In genomic region chrX:116198810-116199209, GRCh38 we compare ENCODE assay signal across 14 cellular contexts. TPM values are rescaled to one million over a fixed set of nuclear protein-coding genes. Genes with fewer than 3 reads are reported as not detected.
DNase-seq lines count a peak whose midpoint lies in the region; ATAC-seq and TF ChIP-seq lines count a peak whose summit lies in the region.
"Had no signal": no experiment of that assay in that cellular context is flagged by ENCODE, and none has a peak within 500 bp of the region (broad histone marks: within the 10 kb centered on the region; RNA-seq: fewer than 3 reads in every experiment).

No MANE protein-coding gene starts in this region.

- ATAC-seq in stimulated activated naive B cell treated with anti-CD40 and anti-IgM and Interleukin-4, amounts not matched to agents 10 μg/mL and 1 μg/mL and 100 μg/mL, for 72 hours (replicated peaks), result no peak

- H3K27me3 Mint-ChIP-seq in stimulated activated naive B cell treated with anti-CD40 and anti-IgM and Interleukin-4, amounts not matched to agents 10 μg/mL and 1 μg/mL and 100 μg/mL, for 72 hours, result peaks cover 0 to 3% of the 10 kb centered on the region in 2 donors

- H3K4me2 ChIP-seq in osteoblast (ENCODE audit: insufficient read depth, low read length), result no peak overlapping the region

- no peaks in the 10 kb centered on the region for H3K79me2 ChIP-seq in osteoblast (ENCODE audit: insufficient read depth, low read length)

- H3K27ac Mint-ChIP-seq in stimulated activated naive B cell treated with anti-CD40 and anti-IgM and Interleukin-4, amounts not matched to agents 10 μg/mL and 1 μg/mL and 100 μg/mL, for 72 hours, result no peak overlapping the region
- H3K27ac Mint-ChIP-seq: mesothelial cell of epicardium had no signal

- no peak overlapping the region for H3K4me3 Mint-ChIP-seq in stimulated activated naive B cell treated with anti-CD40 and anti-IgM and Interleukin-4, amounts not matched to agents 10 μg/mL and 1 μg/mL and 100 μg/mL, for 72 hours
- H3K4me3 Mint-ChIP-seq: mesothelial cell of epicardium had no signal

- H3K27ac ChIP-seq in VCaP (no peak overlapping the region), osteoblast (ENCODE audit: low read depth, low read length) (no peak overlapping the region)
- H3K27ac ChIP-seq: Peyer's patch had no signal

- no peaks in the 10 kb centered on the region for H3K36me3 ChIP-seq in osteoblast (ENCODE audit: insufficient read depth, low read length)
- H3K36me3 ChIP-seq: Peyer's patch had no signal

- no peak overlapping the region for H3K4me3 ChIP-seq in osteoblast (ENCODE audit: insufficient read depth, low read length)
- H3K4me3 ChIP-seq: Peyer's patch had no signal

- no peaks in the 10 kb centered on the region for H3K9me3 Mint-ChIP-seq in stimulated activated naive B cell treated with anti-CD40 and anti-IgM and Interleukin-4, amounts not matched to agents 10 μg/mL and 1 μg/mL and 100 μg/mL, for 72 hours

- DNase-seq in NCI-H748 (lab: John Stamatoyannopoulos, UW; ENCODE audit: unreplicated experiment) (peak; percentile 1), NCI-H748 treated with DMSO at 0.1 percent for 48 hours (lab: John Stamatoyannopoulos, UW) (no peak), osteoblast (ENCODE audit: insufficient read length, low spot score, missing footprints) (no peak)
- no peak for DNase-seq in stimulated activated naive B cell treated with anti-CD40 and anti-IgM and Interleukin-4, amounts not matched to agents 10 μg/mL and 1 μg/mL and 100 μg/mL, for 72 hours
- DNase-seq in activated T-cell treated with anti-CD3 and anti-CD28 coated beads, Interleukin-2, amount 50 U/mL, for 48 hours, result no peak
- DNase-seq in activated effector memory CD4-positive, alpha-beta T cell treated with Interleukin-2 at 50 U/mL for 16 hours, result no peak
- DNase-seq: activated CD8-positive, alpha-beta memory T cell treated with anti-CD3 and anti-CD28 coated beads, Interleukin-2, amount 50 U/mL, for 48 hours; MM.1S; Peyer's patch; stimulated activated CD4-positive, alpha-beta T cell treated with anti-CD3 and anti-CD28 coated beads, Interleukin-4, amount 100 ng/mL, for 1 hour had no signal

- H3K36me3 Mint-ChIP-seq in stimulated activated naive B cell treated with anti-CD40 and anti-IgM and Interleukin-4, amounts not matched to agents 10 μg/mL and 1 μg/mL and 100 μg/mL, for 72 hours, result no peaks in the 10 kb centered on the region
- H3K36me3 Mint-ChIP-seq: mesothelial cell of epicardium had no signal

- no peaks in the 10 kb centered on the region for H3K27me3 ChIP-seq in osteoblast (ENCODE audit: insufficient read depth, low read length)
- H3K27me3 ChIP-seq: Peyer's patch had no signal

- H2AFZ ChIP-seq in osteoblast (ENCODE audit: low read length), result no peak overlapping the region

- no peaks in the 10 kb centered on the region for H4K20me1 ChIP-seq in osteoblast (ENCODE audit: insufficient read depth, low read length)

- H3K4me1 ChIP-seq in osteoblast (ENCODE audit: insufficient read depth, low read length), result no peaks in the 10 kb centered on the region
- H3K4me1 ChIP-seq: Peyer's patch had no signal

- H3K9me3 ChIP-seq in osteoblast (ENCODE audit: low read depth, low read length), result no peaks in the 10 kb centered on the region
- H3K9me3 ChIP-seq: Peyer's patch had no signal

- H3K4me1 Mint-ChIP-seq in stimulated activated naive B cell treated with anti-CD40 and anti-IgM and Interleukin-4, amounts not matched to agents 10 μg/mL and 1 μg/mL and 100 μg/mL, for 72 hours, result no peaks in the 10 kb centered on the region

- TF ChIP-seq CTCF in LNCAP (IDR thresholded peaks at IDR 0.05) (peak; percentile 32), VCaP (conservative IDR thresholded peaks at IDR 0.05) (0 out of 2 replicates have a peak, but pooled peaks have one; percentile 7), osteoblast (IDR thresholded peaks at IDR 0.05; ENCODE audit: extremely low read depth, low read depth, low read length) (peak; percentile 32)

RNA-seq across cellular contexts. Expression of gene AGTR2, which starts 28.3 kb away (rescaled TPM):
- total RNA-seq in osteoblast, result not detected in 2 replicates
- total RNA-seq: Peyer's patch, pulmonary artery endothelial cell had no signal
